8 cellular contexts compared by ENCODE assay signal in the genomic region with DNA sequence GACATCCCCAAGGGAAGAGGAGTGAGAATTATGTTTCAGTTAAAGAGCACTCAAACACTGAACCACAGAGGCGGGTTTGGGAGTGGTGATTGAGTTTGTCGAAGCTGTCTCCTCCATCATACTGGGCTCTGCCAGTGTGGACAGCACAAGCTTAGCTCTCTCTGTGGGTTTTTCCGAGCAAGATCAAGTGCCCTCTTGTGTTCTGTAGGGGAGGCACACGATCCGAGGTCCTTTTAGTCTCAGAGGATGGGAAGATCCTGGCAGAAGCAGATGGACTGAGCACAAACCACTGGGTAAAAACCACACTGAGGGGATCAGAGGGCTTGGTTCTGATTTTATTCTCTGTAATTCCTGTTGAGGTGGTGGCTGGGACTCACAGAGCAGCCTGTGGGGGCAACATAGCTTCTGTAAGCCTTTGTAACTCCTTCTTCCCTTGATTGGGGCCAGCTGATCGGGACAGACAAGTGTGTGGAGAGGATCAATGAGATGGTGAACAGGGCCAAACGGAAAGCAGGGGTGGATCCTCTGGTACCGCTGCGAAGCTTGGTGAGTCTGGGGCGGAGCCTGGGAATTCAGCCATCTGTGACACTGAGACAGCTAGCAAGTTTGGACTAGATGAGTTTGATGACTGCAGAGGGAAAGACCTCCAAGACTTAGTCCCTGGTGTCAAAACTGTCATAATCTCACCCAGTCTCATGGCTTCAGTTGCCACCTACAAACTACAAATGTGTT. TPM values are rescaled to one million over a fixed set of nuclear protein-coding genes. Genes with fewer than 3 reads are reported as not detected.
DNase-seq lines count a peak whose midpoint lies in the region; TF ChIP-seq lines count a peak whose summit lies in the region.

No MANE protein-coding gene starts in this region.

- H3K4me1 ChIP-seq in Loucy (ENCODE audit: insufficient read depth, low read length, poor library complexity, severe bottlenecking), result peaks cover 32% of the 10 kb centered on the region

- WGBS in lower leg skin, 2 donors, result 20 to 26% methylated on average over 10 of the region's 10 CpGs

- peak; percentile 55 for TF ChIP-seq CTCF in Loucy (conservative IDR thresholded peaks at IDR 0.05; ENCODE audit: low read length)
- TF ChIP-seq CTCF in astrocyte of the cerebellum (IDR thresholded peaks at IDR 0.05; ENCODE audit: low read depth, low read length, missing control alignments), result peak; percentile 57
- TF ChIP-seq CTCF in lower leg skin (IDR thresholded peaks at IDR 0.05), result no peak

- peak overlapping the region; percentile 93 for H3K4me3 ChIP-seq in Loucy (ENCODE audit: low read length, poor library complexity, severe bottlenecking)
- peak overlapping the region; percentile 98 for H3K4me3 ChIP-seq in astrocyte of the cerebellum (ENCODE audit: low read depth, low read length)
- no peak overlapping the region for H3K4me3 ChIP-seq in lower leg skin (ENCODE audit: low read depth, poor library complexity, severe bottlenecking)

- peak overlapping the region; percentile 93 for H3K4me2 ChIP-seq in Loucy (ENCODE audit: low read depth, low read length, poor library complexity, severe bottlenecking)

- H3K27me3 ChIP-seq in Loucy (ENCODE audit: insufficient read depth, low read length, poor library complexity, severe bottlenecking), result no peaks in the 10 kb centered on the region

- no peaks in the 10 kb centered on the region for H3K9me3 ChIP-seq in Loucy (ENCODE audit: insufficient read depth, low read depth, low read length)

- H3K9me2 ChIP-seq in Loucy (replicated peaks; ENCODE audit: low read depth, low read length), result no peaks in the 10 kb centered on the region

- intact Hi-C loops in lower leg skin (cut with DNase I; ENCODE audit: low total_unique reads), result no loop called here

- H4K20me1 ChIP-seq in Loucy (ENCODE audit: insufficient read depth, low read length, poor library complexity, severe bottlenecking), result peaks cover 15% of the 10 kb centered on the region

- in situ Hi-C loops in astrocyte of the cerebellum (cut with HindIII; ENCODE audit: low sequenced_read_pairs), result no loop called here

- peaks cover 39% of the 10 kb centered on the region for H3K79me2 ChIP-seq in Loucy (ENCODE audit: insufficient read depth, low read length)

- no peak overlapping the region for H2AFZ ChIP-seq in Loucy (ENCODE audit: low read length)

- no peak for TF ChIP-seq POLR2A in lower leg skin (IDR thresholded peaks at IDR 0.05)

- H3K9ac ChIP-seq in Loucy (ENCODE audit: low read depth, low read length, poor library complexity, severe bottlenecking), result peak overlapping the region; percentile 95

- peaks cover 22% of the 10 kb centered on the region; the same call in 1 of the 2 replicates for H3K36me3 ChIP-seq in Loucy (ENCODE audit: insufficient read depth, low read length)

- no peaks in the 10 kb centered on the region for H3F3A ChIP-seq in Loucy (ENCODE audit: low read depth)

- DNase-seq in NCI-H748 (lab: John Stamatoyannopoulos, UW; ENCODE audit: unreplicated experiment), result peak; percentile 9
- no peak for DNase-seq in NCI-H748 treated with DMSO at 0.1 percent for 48 hours (lab: John Stamatoyannopoulos, UW)
- DNase-seq in astrocyte of the cerebellum (ENCODE audit: low read depth), result no peak
- DNase-seq in lower leg skin (ENCODE audit: low spot score in 2 of 2), result peak; percentile 41 to 89
- DNase-seq in NCI-H2029 (lab: John Stamatoyannopoulos, UW), result no peak
- DNase-seq in SKM-1 (lab: John Stamatoyannopoulos, UW; ENCODE audit: unreplicated experiment), result no peak
- DNase-seq in NCI-H2081 treated with DMSO at 0.1 percent for 48 hours (lab: John Stamatoyannopoulos, UW), result no peak

RNA-seq across cellular contexts. Expression of a gene that starts 2.0 kb away (rescaled TPM):
- total RNA-seq in lower leg skin, result 100 to 1,000 TPM in 2 of 4 donors, 10 to 100 TPM in 2; 89.9 to 130 (median 104) TPM

RNA-seq across cellular contexts. Expression of a gene that starts 59.6 kb away (rescaled TPM):
- total RNA-seq in lower leg skin, result 10 to 100 TPM; 19.0 to 45.2 (median 33.3) TPM

RNA-seq across cellular contexts. Expression of a gene that starts 60.0 kb away (rescaled TPM):
- 10 to 100 TPM; 19.0 to 28.1 (median 21.8) TPM for total RNA-seq in lower leg skin

Comparison
In these comparisons a context has a peak if more than half of its experiments do, and no peak if none do; other contexts are left out.
1. DNase-seq: peak in NCI-H748 (single experiment) and lower leg skin (2 of 2); none in NCI-H748 treated with DMSO at 0.1 percent for 48 hours (single experiment), astrocyte of the cerebellum (single experiment), NCI-H2029 (single experiment), SKM-1 (single experiment) and NCI-H2081 treated with DMSO at 0.1 percent for 48 hours (single experiment).
2. CTCF ChIP-seq: peak in Loucy (single experiment) and astrocyte of the cerebellum (single experiment); none in lower leg skin (0 of 3).